In genomic region chr11:77086521-77087472, GRCh38 we compare ENCODE assay signal across 1 cellular context.
A peak's percentile ranks its signal among the peaks of the same experiment; 100 is the strongest.
TF ChIP-seq lines count a peak whose summit lies in the region.

No MANE protein-coding gene starts in this region.

TF ChIP-seq in HepG2, 621 proteins besides CTCF, POLR2A, EP300 and RAD21 (continued from another document and continues in another):
- TF ChIP-seq ZNF556 (CRISPR knock-in tag; IDR thresholded peaks at IDR 0.05; ENCODE audit: borderline replicate concordance) (no peak), ZNF639 (CRISPR knock-in tag; conservative IDR thresholded peaks at IDR 0.05) (no peak), ZNF335 (CRISPR knock-in tag; IDR thresholded peaks at IDR 0.05) (no peak), ASH2L (IDR thresholded peaks at IDR 0.05; ENCODE audit: insufficient read length, low read depth, low read length) (no peak), TAF15 (IDR thresholded peaks at IDR 0.05; ENCODE audit: low read depth, low read length, poor library complexity, severe bottlenecking) (no peak), ZNF607 (CRISPR knock-in tag; IDR thresholded peaks at IDR 0.05; ENCODE audit: borderline replicate concordance) (no peak), ZNF513 (CRISPR knock-in tag; conservative IDR thresholded peaks at IDR 0.05) (no peak), HDAC1 (CRISPR knock-in tag; IDR thresholded peaks at IDR 0.05) (0 out of 2 replicates have a peak, but pooled peaks have one; percentile 44), ZNF747 (CRISPR knock-in tag; IDR thresholded peaks at IDR 0.05; ENCODE audit: borderline replicate concordance) (no peak), ZNF713 (CRISPR knock-in tag; IDR thresholded peaks at IDR 0.05) (no peak), ZSCAN22 (CRISPR knock-in tag; IDR thresholded peaks at IDR 0.05) (no peak), ATM (IDR thresholded peaks at IDR 0.05; ENCODE audit: borderline replicate concordance) (no peak), STAT6 (CRISPR knock-in tag; IDR thresholded peaks at IDR 0.05; ENCODE audit: borderline replicate concordance) (no peak), SP5 (CRISPR knock-in tag; IDR thresholded peaks at IDR 0.05; ENCODE audit: borderline replicate concordance, low read depth) (no peak), KLF13 (CRISPR knock-in tag; IDR thresholded peaks at IDR 0.05) (no peak), NR1H2 (CRISPR knock-in tag; IDR thresholded peaks at IDR 0.05; ENCODE audit: borderline replicate concordance, low read depth) (no peak), ZNF121 (CRISPR knock-in tag; IDR thresholded peaks at IDR 0.05) (no peak), CSRNP1 (CRISPR knock-in tag; IDR thresholded peaks at IDR 0.05) (no peak), ESRRA (CRISPR knock-in tag; IDR thresholded peaks at IDR 0.05; ENCODE audit: low read depth) (no peak), MAX (IDR thresholded peaks at IDR 0.05) (peak; percentile 44; the same call in 1 of the 2 replicates), AKNA (CRISPR knock-in tag; IDR thresholded peaks at IDR 0.05; ENCODE audit: borderline replicate concordance) (no peak), AGO1 (IDR thresholded peaks at IDR 0.05; ENCODE audit: low read depth, low read length, poor library complexity, severe bottlenecking) (no peak), GABPB1 (CRISPR knock-in tag; IDR thresholded peaks at IDR 0.05) (peak; percentile 29; the same call in 1 of the 2 replicates), ZMAT3 (CRISPR knock-in tag; conservative IDR thresholded peaks at IDR 0.05) (no peak), ZIK1 (CRISPR knock-in tag; IDR thresholded peaks at IDR 0.05; ENCODE audit: borderline replicate concordance, low read depth) (no peak)
- TF ChIP-seq, protein P1, sequence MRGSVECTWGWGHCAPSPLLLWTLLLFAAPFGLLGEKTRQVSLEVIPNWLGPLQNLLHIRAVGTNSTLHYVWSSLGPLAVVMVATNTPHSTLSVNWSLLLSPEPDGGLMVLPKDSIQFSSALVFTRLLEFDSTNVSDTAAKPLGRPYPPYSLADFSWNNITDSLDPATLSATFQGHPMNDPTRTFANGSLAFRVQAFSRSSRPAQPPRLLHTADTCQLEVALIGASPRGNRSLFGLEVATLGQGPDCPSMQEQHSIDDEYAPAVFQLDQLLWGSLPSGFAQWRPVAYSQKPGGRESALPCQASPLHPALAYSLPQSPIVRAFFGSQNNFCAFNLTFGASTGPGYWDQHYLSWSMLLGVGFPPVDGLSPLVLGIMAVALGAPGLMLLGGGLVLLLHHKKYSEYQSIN (CRISPR knock-in tag; IDR thresholded peaks at IDR 0.05; ENCODE audit: borderline replicate concordance) = no peak
- TF ChIP-seq, protein P2, sequence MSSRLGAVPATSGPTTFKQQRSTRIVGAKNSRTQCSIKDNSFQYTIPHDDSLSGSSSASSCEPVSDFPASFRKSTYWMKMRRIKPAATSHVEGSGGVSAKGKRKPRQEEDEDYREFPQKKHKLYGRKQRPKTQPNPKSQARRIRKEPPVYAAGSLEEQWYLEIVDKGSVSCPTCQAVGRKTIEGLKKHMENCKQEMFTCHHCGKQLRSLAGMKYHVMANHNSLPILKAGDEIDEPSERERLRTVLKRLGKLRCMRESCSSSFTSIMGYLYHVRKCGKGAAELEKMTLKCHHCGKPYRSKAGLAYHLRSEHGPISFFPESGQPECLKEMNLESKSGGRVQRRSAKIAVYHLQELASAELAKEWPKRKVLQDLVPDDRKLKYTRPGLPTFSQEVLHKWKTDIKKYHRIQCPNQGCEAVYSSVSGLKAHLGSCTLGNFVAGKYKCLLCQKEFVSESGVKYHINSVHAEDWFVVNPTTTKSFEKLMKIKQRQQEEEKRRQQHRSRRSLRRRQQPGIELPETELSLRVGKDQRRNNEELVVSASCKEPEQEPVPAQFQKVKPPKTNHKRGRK (CRISPR knock-in tag; IDR thresholded peaks at IDR 0.05) = no peak
- TF ChIP-seq, protein P3, sequence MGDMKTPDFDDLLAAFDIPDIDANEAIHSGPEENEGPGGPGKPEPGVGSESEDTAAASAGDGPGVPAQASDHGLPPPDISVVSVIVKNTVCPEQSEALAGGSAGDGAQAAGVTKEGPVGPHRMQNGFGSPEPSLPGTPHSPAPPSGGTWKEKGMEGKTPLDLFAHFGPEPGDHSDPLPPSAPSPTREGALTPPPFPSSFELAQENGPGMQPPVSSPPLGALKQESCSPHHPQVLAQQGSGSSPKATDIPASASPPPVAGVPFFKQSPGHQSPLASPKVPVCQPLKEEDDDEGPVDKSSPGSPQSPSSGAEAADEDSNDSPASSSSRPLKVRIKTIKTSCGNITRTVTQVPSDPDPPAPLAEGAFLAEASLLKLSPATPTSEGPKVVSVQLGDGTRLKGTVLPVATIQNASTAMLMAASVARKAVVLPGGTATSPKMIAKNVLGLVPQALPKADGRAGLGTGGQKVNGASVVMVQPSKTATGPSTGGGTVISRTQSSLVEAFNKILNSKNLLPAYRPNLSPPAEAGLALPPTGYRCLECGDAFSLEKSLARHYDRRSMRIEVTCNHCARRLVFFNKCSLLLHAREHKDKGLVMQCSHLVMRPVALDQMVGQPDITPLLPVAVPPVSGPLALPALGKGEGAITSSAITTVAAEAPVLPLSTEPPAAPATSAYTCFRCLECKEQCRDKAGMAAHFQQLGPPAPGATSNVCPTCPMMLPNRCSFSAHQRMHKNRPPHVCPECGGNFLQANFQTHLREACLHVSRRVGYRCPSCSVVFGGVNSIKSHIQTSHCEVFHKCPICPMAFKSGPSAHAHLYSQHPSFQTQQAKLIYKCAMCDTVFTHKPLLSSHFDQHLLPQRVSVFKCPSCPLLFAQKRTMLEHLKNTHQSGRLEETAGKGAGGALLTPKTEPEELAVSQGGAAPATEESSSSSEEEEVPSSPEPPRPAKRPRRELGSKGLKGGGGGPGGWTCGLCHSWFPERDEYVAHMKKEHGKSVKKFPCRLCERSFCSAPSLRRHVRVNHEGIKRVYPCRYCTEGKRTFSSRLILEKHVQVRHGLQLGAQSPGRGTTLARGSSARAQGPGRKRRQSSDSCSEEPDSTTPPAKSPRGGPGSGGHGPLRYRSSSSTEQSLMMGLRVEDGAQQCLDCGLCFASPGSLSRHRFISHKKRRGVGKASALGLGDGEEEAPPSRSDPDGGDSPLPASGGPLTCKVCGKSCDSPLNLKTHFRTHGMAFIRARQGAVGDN (CRISPR knock-in tag; IDR thresholded peaks at IDR 0.05) = peak; percentile 74
- TF ChIP-seq, protein P4, sequence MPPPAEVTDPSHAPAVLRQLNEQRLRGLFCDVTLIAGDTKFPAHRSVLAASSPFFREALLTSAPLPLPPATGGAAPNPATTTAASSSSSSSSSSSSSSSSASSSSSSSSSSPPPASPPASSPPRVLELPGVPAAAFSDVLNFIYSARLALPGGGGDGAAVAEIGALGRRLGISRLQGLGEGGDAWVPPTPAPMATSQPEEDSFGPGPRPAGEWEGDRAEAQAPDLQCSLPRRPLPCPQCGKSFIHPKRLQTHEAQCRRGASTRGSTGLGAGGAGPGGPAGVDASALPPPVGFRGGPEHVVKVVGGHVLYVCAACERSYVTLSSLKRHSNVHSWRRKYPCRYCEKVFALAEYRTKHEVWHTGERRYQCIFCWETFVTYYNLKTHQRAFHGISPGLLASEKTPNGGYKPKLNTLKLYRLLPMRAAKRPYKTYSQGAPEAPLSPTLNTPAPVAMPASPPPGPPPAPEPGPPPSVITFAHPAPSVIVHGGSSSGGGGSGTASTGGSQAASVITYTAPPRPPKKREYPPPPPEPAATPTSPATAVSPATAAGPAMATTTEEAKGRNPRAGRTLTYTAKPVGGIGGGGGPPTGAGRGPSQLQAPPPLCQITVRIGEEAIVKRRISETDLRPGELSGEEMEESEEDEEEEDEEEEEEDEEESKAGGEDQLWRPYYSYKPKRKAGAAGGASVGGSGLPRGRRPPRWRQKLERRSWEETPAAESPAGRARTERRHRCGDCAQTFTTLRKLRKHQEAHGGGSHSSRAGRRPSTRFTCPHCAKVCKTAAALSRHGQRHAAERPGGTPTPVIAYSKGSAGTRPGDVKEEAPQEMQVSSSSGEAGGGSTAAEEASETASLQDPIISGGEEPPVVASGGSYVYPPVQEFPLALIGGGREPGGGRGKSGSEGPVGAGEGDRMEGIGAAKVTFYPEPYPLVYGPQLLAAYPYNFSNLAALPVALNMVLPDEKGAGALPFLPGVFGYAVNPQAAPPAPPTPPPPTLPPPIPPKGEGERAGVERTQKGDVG (CRISPR knock-in tag; IDR thresholded peaks at IDR 0.05; ENCODE audit: borderline replicate concordance) = peak; percentile 40; the same call in 1 of the 2 replicates
